In genomic region chr2:158953926-158954763, GRCh38 we compare ENCODE assay signal across 7 cellular contexts. TPM values are rescaled to one million over a fixed set of nuclear protein-coding genes. Genes with fewer than 3 reads are reported as not detected.
DNase-seq lines count a peak whose midpoint lies in the region; ATAC-seq and TF ChIP-seq lines count a peak whose summit lies in the region.

No MANE protein-coding gene starts in this region.

- BruUV-seq in mammary epithelial cell (replicated peaks; lab: Mats Ljungman, UMichigan) = no TSS peak

- H3K4me2 ChIP-seq in mammary epithelial cell (ENCODE audit: insufficient read depth, low read depth, low read length) = no peak overlapping the region

- peaks cover 14% of the 10 kb centered on the region for H3K4me1 ChIP-seq in mammary epithelial cell (ENCODE audit: insufficient read depth, low read length)
- peaks cover 11% of the 10 kb centered on the region for H3K4me1 ChIP-seq in suprapubic skin

- no peak for TF ChIP-seq POLR2A in suprapubic skin (IDR thresholded peaks at IDR 0.05)

- TF ChIP-seq EP300 in suprapubic skin (IDR thresholded peaks at IDR 0.05) = no peak

- no peak overlapping the region for H3K4me3 ChIP-seq in mammary epithelial cell (replicated peaks in 1 of 3; ENCODE audit: insufficient read depth in 1 of 3, low read depth in 2 of 3, low read length in 3 of 3)
- no peak overlapping the region for H3K4me3 ChIP-seq in suprapubic skin

- no peak overlapping the region for H3K27ac Mint-ChIP-seq in memory B cell

- in situ Hi-C loops in mammary epithelial cell (cut with MboI; ENCODE audit: low sequenced_read_pairs in 2 of 2) = no loop called here

- no peaks in the 10 kb centered on the region for H4K20me1 ChIP-seq in mammary epithelial cell (ENCODE audit: insufficient read depth, low read length)

- no peaks in the 10 kb centered on the region for H3K9me3 Mint-ChIP-seq in memory B cell

- H3K27me3 ChIP-seq in mammary epithelial cell (ENCODE audit: insufficient read depth, low read length) (no peaks in the 10 kb centered on the region), suprapubic skin (no peaks in the 10 kb centered on the region)

- no peak overlapping the region for H2AFZ ChIP-seq in mammary epithelial cell (ENCODE audit: low read depth, low read length)

- DNase-seq in HuH-7 (ENCODE audit: low spot score) = peak; percentile 44
- DNase-seq in RPMI7951 (ENCODE audit: low read depth) = peak; percentile 95
- peak; percentile 65 for DNase-seq in mammary epithelial cell
- DNase-seq in memory B cell (ENCODE audit: low spot score in 2 of 2) = no peak
- peak in 1 of 2 donors; percentile 78 for DNase-seq in suprapubic skin (ENCODE audit: low spot score in 2 of 2)
- no peak for DNase-seq in midbrain (lab: John Stamatoyannopoulos, UW)

- H3K27ac ChIP-seq in mammary epithelial cell (ENCODE audit: insufficient read depth, low read depth, low read length) = no peak overlapping the region
- peak overlapping the region; percentile 16 for H3K27ac ChIP-seq in suprapubic skin

- ATAC-seq in GM18868 (IDR thresholded peaks at IDR 0.05; ENCODE audit: unreplicated experiment) (peak; percentile 78), memory B cell (ENCODE audit: low read depth) (peak; percentile 60)

- no peak overlapping the region for H3K4me3 Mint-ChIP-seq in memory B cell

- CTCF ChIA-PET in mammary epithelial cell (lab: Charles Lee; ENCODE audit: low non-redundant PET) = no interaction called here

- H3K36me3 Mint-ChIP-seq in memory B cell = no peaks in the 10 kb centered on the region

- 4% methylated on average over 5 of the region's 5 CpGs for WGBS in mammary epithelial cell (ENCODE audit: low coverage, missing lambda C conversion rate)
- 15% methylated on average over 5 of the region's 5 CpGs for WGBS in suprapubic skin

- no peaks in the 10 kb centered on the region for H3K79me2 ChIP-seq in mammary epithelial cell (ENCODE audit: insufficient read depth, low read length)

- no peaks in the 10 kb centered on the region for H3K9me3 ChIP-seq in mammary epithelial cell (replicated peaks; ENCODE audit: insufficient read depth, low read length)
- H3K9me3 ChIP-seq in suprapubic skin = no peaks in the 10 kb centered on the region

- H3K36me3 ChIP-seq in mammary epithelial cell (ENCODE audit: insufficient read depth, low read length) = no peaks in the 10 kb centered on the region
- no peaks in the 10 kb centered on the region for H3K36me3 ChIP-seq in suprapubic skin

- dilution Hi-C loops in mammary epithelial cell (cut with HindIII; ENCODE audit: low sequenced_read_pairs) = no loop called here

- intact Hi-C loops in mammary epithelial cell (cut with micrococcal nuclease) = no loop called here

- H3K9ac ChIP-seq in mammary epithelial cell (ENCODE audit: insufficient read depth, low read length) = no peak overlapping the region

- H3K4me1 Mint-ChIP-seq in memory B cell = peaks cover 5% of the 10 kb centered on the region

- TF ChIP-seq CTCF in mammary epithelial cell (conservative IDR thresholded peaks at IDR 0.05 in 1 of 2, IDR thresholded peaks at IDR 0.05 in 1 of 2; ENCODE audit: extremely low read depth in 1 of 2, insufficient read depth in 1 of 2, low read depth in 1 of 2, low read length in 2 of 2) (no peak), suprapubic skin (IDR thresholded peaks at IDR 0.05) (no peak)

- H3K27me3 Mint-ChIP-seq in memory B cell = peaks cover 9% of the 10 kb centered on the region

RNA-seq across cellular contexts. Expression of gene TANC1, which starts 14.3 kb away (rescaled TPM):
- 19.3 and 24.4 TPM in 2 replicates for total RNA-seq in RPMI7951 (2014; rRNA removed; shearing (Covaris generic))
- 10 to 100 TPM; 46.6 to 51.5 TPM for total RNA-seq in mammary epithelial cell
- 28.8 TPM for polyA plus RNA-seq in mammary epithelial cell
- polyA minus RNA-seq in mammary epithelial cell = 44.2 TPM
- total RNA-seq in suprapubic skin = 100 to 1,000 TPM in 2 of 4 donors, 10 to 100 TPM in 2; 57.6 to 260 (median 88.3) TPM

Comparison
In these comparisons a context has a peak if more than half of its experiments do, and no peak if none do; other contexts are left out.
1. DNase-seq: peak in HuH-7 (single experiment), RPMI7951 (single experiment) and mammary epithelial cell (single experiment); none in memory B cell (0 of 2) and midbrain (single experiment).